Comparison of ENCODE assay signal across 12 cellular contexts in the genomic region with DNA sequence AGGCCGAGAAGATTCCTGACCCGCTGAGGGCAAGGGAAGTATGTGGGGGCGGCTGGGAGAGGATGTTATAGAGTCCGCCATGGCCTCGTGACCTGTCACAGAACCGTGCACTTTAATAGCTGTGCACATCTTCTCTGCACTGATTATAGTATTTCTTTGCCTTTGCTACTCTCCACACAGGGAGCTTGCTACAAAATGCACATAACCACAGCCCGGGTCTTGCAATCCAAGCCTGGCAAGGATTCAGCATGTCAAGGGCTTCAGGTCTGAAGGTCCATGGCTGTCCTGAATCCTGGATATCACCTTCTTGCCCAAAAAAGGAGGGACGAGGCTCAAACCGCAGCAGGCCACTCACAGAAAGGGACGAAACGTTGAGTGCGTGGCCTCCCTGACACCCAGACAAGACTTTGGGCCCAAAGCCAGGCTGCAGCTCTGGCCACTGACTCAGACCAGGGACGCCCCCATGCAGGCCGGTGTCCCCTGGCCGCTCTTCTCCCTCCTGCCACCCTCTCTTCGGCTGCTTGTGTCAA. TPM values are rescaled to one million over a fixed set of nuclear protein-coding genes. Genes with fewer than 3 reads are reported as not detected.
DNase-seq lines count a peak whose midpoint lies in the region; ATAC-seq, FAIRE-seq and TF ChIP-seq lines count a peak whose summit lies in the region.
"Had no signal": no experiment of that assay in that cellular context is flagged by ENCODE, and none has a peak within 500 bp of the region (broad histone marks: within the 10 kb centered on the region; RNA-seq: fewer than 3 reads in every experiment).

No MANE protein-coding gene starts in this region.

- BruUV-seq in GM12878 (replicated peaks; lab: Mats Ljungman, UMichigan) = no TSS peak

- RAD21 ChIA-PET in GM12878 (lab: Charles Lee; ENCODE audit: unreplicated experiment) = no interaction called here

- H3K27ac ChIP-seq in GM12878 (ENCODE audit: control insufficient read depth, insufficient read depth) = no peak overlapping the region
- H3K27ac ChIP-seq in stomach = peak overlapping the region in 4 of 5 donors; percentile 12 to 67 (median 32)

- no peak overlapping the region for H2AFZ ChIP-seq in GM12878 (ENCODE audit: control insufficient read depth, low read depth, low read length)

- no peak for FAIRE-seq in GM12878 (lab: Jason Lieb, UNC)
- FAIRE-seq: A204.1 had no signal

- peaks cover 21% of the 10 kb centered on the region for H3K36me3 Mint-ChIP-seq in T-helper 1 cell treated with Interleukin-12 subunit alpha and Interleukin-12 subunit beta and Interleukin-4 antibody, amounts not matched to agents 30 μg/mL and 1 μg/mL, for 36 hours (ENCODE audit: low read depth)

- ATAC-seq in GM12878 (no peak), left lobe of liver (peak; percentile 6), HG03432 (IDR thresholded peaks at IDR 0.05; ENCODE audit: unreplicated experiment) (no peak), GM21529 (IDR thresholded peaks at IDR 0.05; ENCODE audit: unreplicated experiment) (no peak)

- peaks cover 22% of the 10 kb centered on the region for H3K4me1 Mint-ChIP-seq in T-helper 1 cell treated with Interleukin-12 subunit alpha and Interleukin-12 subunit beta and Interleukin-4 antibody, amounts not matched to agents 30 μg/mL and 1 μg/mL, for 36 hours (ENCODE audit: low read depth)

- H4K20me1 ChIP-seq in GM12878 (ENCODE audit: control insufficient read depth, insufficient read depth) = no peaks in the 10 kb centered on the region; the same call in 1 of the 2 replicates

- TF ChIP-seq CTCF in GM12878 (IDR thresholded peaks at IDR 0.05 in 2 of 3, conservative IDR thresholded peaks at IDR 0.05 in 1 of 3; ENCODE audit: control insufficient read depth in 2 of 3, extremely low read depth in 1 of 3, insufficient read depth in 1 of 3, low read depth in 3 of 3, low read length in 3 of 3) (no peak), stomach (IDR thresholded peaks at IDR 0.05) (no peak)

- no peak for TF ChIP-seq EP300 in GM12878 (IDR thresholded peaks at IDR 0.05; ENCODE audit: borderline replicate concordance in 1 of 2, control insufficient read depth in 1 of 2, low read depth in 2 of 2, low read length in 2 of 2)
- no peak for TF ChIP-seq EP300 in stomach (IDR thresholded peaks at IDR 0.05)

- CTCF ChIA-PET in GM12878 (lab: Yijun Ruan, JAX) = no interaction called here

- in situ Hi-C loops in GM12878 (cut with MboI) = loop anchor here (5.0 kb wide), 1 partner anchor 52 kb away; no protein-coding TSS in a partner anchor

- intact Hi-C loops in GM12878 (cut with micrococcal nuclease; ENCODE audit: unreplicated experiment) = no loop called here
- intact Hi-C loops in stomach (cut with DNase I; ENCODE audit: low total_unique reads) = no loop called here

- no peaks in the 10 kb centered on the region for H3K4me1 ChIP-seq in GM12878 (ENCODE audit: control insufficient read depth, insufficient read depth, low read length)
- peaks cover 34 to 69% (median 49%) of the 10 kb centered on the region in 4 donors for H3K4me1 ChIP-seq in stomach

- H3K27me3 Mint-ChIP-seq in T-helper 1 cell treated with Interleukin-12 subunit alpha and Interleukin-12 subunit beta and Interleukin-4 antibody, amounts not matched to agents 30 μg/mL and 1 μg/mL, for 36 hours (ENCODE audit: low read depth) = no peaks in the 10 kb centered on the region

- no peaks in the 10 kb centered on the region for H3K9me3 ChIP-seq in GM12878 (replicated peaks; ENCODE audit: control insufficient read depth, insufficient read depth, low read length)
- no peaks in the 10 kb centered on the region for H3K9me3 ChIP-seq in stomach

- H3K79me2 ChIP-seq in GM12878 (ENCODE audit: control insufficient read depth, insufficient read depth, low read length) = no peaks in the 10 kb centered on the region

- no peak overlapping the region for H3K4me2 ChIP-seq in GM12878 (ENCODE audit: control insufficient read depth, insufficient read depth)

- SMC1A ChIA-PET in GM12878 (lab: Charles Lee; ENCODE audit: uncharacterized antibody, unreplicated experiment) = no interaction called here

- H3K27ac Mint-ChIP-seq in T-helper 1 cell treated with Interleukin-12 subunit alpha and Interleukin-12 subunit beta and Interleukin-4 antibody, amounts not matched to agents 30 μg/mL and 1 μg/mL, for 36 hours = peak overlapping the region; percentile 16

- POLR2A ChIA-PET in GM12878 (lab: Charles Lee) = no interaction called here

- H3K4me3 Mint-ChIP-seq in T-helper 1 cell treated with Interleukin-12 subunit alpha and Interleukin-12 subunit beta and Interleukin-4 antibody, amounts not matched to agents 30 μg/mL and 1 μg/mL, for 36 hours = no peak overlapping the region

- 89% methylated on average over 16 of the region's 16 CpGs for WGBS in GM12878 (ENCODE audit: insufficient coverage, insufficient replicate concordance, low lambda C conversion rate, missing lambda C conversion rate)
- 48 to 69% (median 57%) methylated on average over 14 to 16 of the region's 16 CpGs for WGBS in stomach, 5 donors

- no peaks in the 10 kb centered on the region for H3K9me3 Mint-ChIP-seq in T-helper 1 cell treated with Interleukin-12 subunit alpha and Interleukin-12 subunit beta and Interleukin-4 antibody, amounts not matched to agents 30 μg/mL and 1 μg/mL, for 36 hours

- no peak for TF ChIP-seq RAD21 in GM12878 (IDR thresholded peaks at IDR 0.05; ENCODE audit: insufficient read depth, low read depth, low read length)

- no peak overlapping the region for H3K4me3 ChIP-seq in GM12878
- no peak overlapping the region for H3K4me3 ChIP-seq in stomach

- H3K27me3 ChIP-seq in GM12878 (replicated peaks in 1 of 2; ENCODE audit: control insufficient read depth in 2 of 2, insufficient read depth in 2 of 2, low read length in 1 of 2) (no peaks in the 10 kb centered on the region), stomach (no peaks in the 10 kb centered on the region)

- DNase-seq in T-helper 1 cell = no peak
- DNase-seq in GM12878 (ENCODE audit: low read depth, low spot score) = no peak
- no peak for DNase-seq in left lobe of liver (ENCODE audit: low spot score)
- no peak for DNase-seq in stomach
- DNase-seq in GM03348 (ENCODE audit: low spot score) = no peak
- DNase-seq: activated CD4-positive, alpha-beta T cell treated with anti-CD3 and anti-CD28 coated beads for 1 hour; effector CD8-positive, alpha-beta T cell; NCI-H524 treated with DMSO at 0.1 percent for 48 hours had no signal

- H3K36me3 ChIP-seq in GM12878 (ENCODE audit: control insufficient read depth in 2 of 2, insufficient read depth in 2 of 2, low read length in 1 of 2) (peaks cover 27 to 30% of the 10 kb centered on the region in 2 experiments), stomach (peaks cover 30 to 57% (median 52%) of the 10 kb centered on the region in 4 donors)

- H3K9ac ChIP-seq in GM12878 (ENCODE audit: control insufficient read depth, insufficient read depth, low read length) = no peak overlapping the region

- TF ChIP-seq POLR2A in GM12878 (IDR thresholded peaks at IDR 0.05; ENCODE audit: low read depth, low read length) (peak; percentile 35; the same call in 1 of the 2 replicates), stomach (IDR thresholded peaks at IDR 0.05) (no peak)

TF ChIP-seq in GM12878, 131 proteins besides CTCF, POLR2A, EP300 and RAD21:
- TF ChIP-seq, protein P1, sequence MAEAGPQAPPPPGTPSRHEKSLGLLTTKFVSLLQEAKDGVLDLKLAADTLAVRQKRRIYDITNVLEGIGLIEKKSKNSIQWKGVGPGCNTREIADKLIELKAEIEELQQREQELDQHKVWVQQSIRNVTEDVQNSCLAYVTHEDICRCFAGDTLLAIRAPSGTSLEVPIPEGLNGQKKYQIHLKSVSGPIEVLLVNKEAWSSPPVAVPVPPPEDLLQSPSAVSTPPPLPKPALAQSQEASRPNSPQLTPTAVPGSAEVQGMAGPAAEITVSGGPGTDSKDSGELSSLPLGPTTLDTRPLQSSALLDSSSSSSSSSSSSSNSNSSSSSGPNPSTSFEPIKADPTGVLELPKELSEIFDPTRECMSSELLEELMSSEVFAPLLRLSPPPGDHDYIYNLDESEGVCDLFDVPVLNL (IDR thresholded peaks at IDR 0.05; ENCODE audit: low read depth, low read length) = no peak
- TF ChIP-seq NFXL1 (IDR thresholded peaks at IDR 0.05; ENCODE audit: borderline replicate concordance) = no peak
- TF ChIP-seq MEF2A (IDR thresholded peaks at IDR 0.05; ENCODE audit: insufficient read depth, low read depth, low read length) = no peak
- peak; percentile 44; the same call in 1 of the 2 replicates for TF ChIP-seq CBFB (IDR thresholded peaks at IDR 0.05; ENCODE audit: low read depth)
- TF ChIP-seq ZZZ3 (IDR thresholded peaks at IDR 0.05; ENCODE audit: control insufficient read depth, insufficient read length, low read depth) = no peak
- TF ChIP-seq SREBF1 (IDR thresholded peaks at IDR 0.05; ENCODE audit: low read length) = no peak
- TF ChIP-seq BMI1 (IDR thresholded peaks at IDR 0.05; ENCODE audit: borderline replicate concordance) = no peak
- TF ChIP-seq NRF1 (conservative IDR thresholded peaks at IDR 0.05; ENCODE audit: low read depth, low read length) = no peak
TF ChIP-seq in GM12878: peak in this region for 1.

RNA-seq across cellular contexts. Expression of a gene that starts 43.7 kb away (rescaled TPM):
- 204 and 220 TPM in 2 replicates for total RNA-seq in GM12878 (2013; cell fraction: nucleolus; rRNA removed)
- total RNA-seq in GM12878 (2014; rRNA removed) (130 and 140 TPM in 2 replicates), GM12878 (2014; rRNA removed; fragmentation: Illumina TruSeq; extraction: Trizol) (78.0 and 82.1 TPM in 2 replicates), GM12878 (2021) (200 and 218 TPM in 2 replicates), left lobe of liver (76.1 TPM), stomach (100 to 1,000 TPM; 161 to 394 (median 184) TPM)
- 71.5 TPM for polyA plus RNA-seq in GM12878 (2011; ENCODE audit: low read depth)
- polyA plus RNA-seq in GM12878 (2011; rRNA removed) (62.7 and 113 TPM in 2 replicates), GM12878 (2014; fragmentation: Illumina TruSeq; extraction: Trizol) (101 and 114 TPM in 2 replicates), GM12878 (2014; fragmentation: Nextera tagmentation; extraction: Ambion mirVana) (10 to 100 TPM; 10.8 to 11.6 TPM), GM12878 (2014; rRNA removed) (106 and 116 TPM in 2 replicates), GM12878 (2016; fragmentation: Nextera tagmentation; extraction: Ambion mirVana) (10 to 100 TPM; 85.6 to 91.9 TPM), stomach (10 to 100 TPM; 28.1 to 38.0 (median 33.5) TPM)
- 98.3 and 104 TPM in 2 replicates for polyA plus RNA-seq in GM12878 (2011; cell fraction: cytosol; rRNA removed)
- 131 and 163 TPM in 2 replicates for polyA plus RNA-seq in GM12878 (2011; cell fraction: nucleus; rRNA removed)
- 62.2 and 71.3 TPM in 2 replicates for polyA plus RNA-seq in GM12878 (2012)
- polyA minus RNA-seq in GM12878 (2011; rRNA and poly(A)+ RNA removed) = 147 and 182 TPM in 2 replicates
- 69.5 and 91.4 TPM in 2 replicates for polyA minus RNA-seq in GM12878 (2011; cell fraction: cytosol; rRNA and poly(A)+ RNA removed)
- polyA minus RNA-seq in GM12878 (2011; cell fraction: nucleus; rRNA and poly(A)+ RNA removed) = 50.4 and 99.9 TPM in 2 replicates
